In the genomic region with DNA sequence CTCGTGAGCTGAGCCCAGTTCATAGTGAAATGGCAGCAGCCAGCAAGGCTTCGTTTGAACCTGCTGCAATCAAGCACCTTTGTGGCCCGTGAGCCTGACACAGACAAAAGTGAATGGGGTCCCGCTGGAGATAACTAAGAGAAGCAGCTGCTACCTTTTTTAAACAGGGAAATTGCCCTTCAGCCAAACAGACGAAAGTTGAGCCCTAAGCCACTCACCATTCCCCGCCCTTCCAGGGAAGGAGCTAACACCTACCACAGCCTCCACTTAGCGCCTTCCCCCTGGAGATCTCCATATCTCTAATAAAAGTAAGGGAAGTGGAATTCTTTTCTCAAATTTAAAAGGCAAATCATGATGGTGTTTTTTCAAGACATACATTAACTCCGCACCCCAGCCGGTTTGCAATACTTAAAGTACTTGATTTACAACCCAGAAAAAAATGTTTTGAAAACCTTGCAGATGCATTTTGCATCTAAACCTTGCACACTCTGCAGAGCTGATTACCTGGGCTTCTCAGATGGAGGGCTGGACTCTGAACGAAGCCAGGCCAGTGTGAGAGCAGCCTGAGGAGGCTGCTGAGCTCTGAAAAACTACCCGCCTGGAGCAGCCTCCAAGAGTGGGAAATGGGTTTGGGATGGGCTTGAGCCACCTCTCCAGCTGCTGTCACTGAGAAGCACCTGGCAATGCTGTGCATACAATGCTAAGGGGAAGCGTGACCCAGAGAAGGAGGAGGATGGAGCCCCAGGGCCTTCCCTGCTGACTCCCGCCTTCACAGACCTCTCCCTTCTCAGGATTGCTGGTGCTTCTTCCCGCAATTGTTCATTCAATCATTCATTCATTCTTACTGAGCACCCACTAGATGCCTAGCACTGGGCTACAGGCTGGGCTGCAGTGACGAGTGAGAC, we compare ENCODE assay signal across 16 cellular contexts. TPM values are rescaled to one million over a fixed set of nuclear protein-coding genes. Genes with fewer than 3 reads are reported as not detected.
DNase-seq lines count a peak whose midpoint lies in the region; ATAC-seq, FAIRE-seq and TF ChIP-seq lines count a peak whose summit lies in the region.
"Had no signal": no experiment of that assay in that cellular context is flagged by ENCODE, and none has a peak within 500 bp of the region (broad histone marks: within the 10 kb centered on the region; RNA-seq: fewer than 3 reads in every experiment).

No MANE protein-coding gene starts in this region.

- H3K4me3 ChIP-seq in A549 (no peak overlapping the region), kidney (ENCODE audit: low read length in 2 of 2) (no peak overlapping the region)
- H3K4me3 ChIP-seq: GM12878, suprapubic skin had no signal

- POLR2A ChIA-PET in A549 (lab: Yijun Ruan, JAX): interaction anchor here (1.0 to 1.4 kb wide), 2 partner anchors 11 to 32 kb away, joined by 4 read pairs; a partner anchor contains a TSS

- CTCF ChIA-PET in A549 (lab: Yijun Ruan, JAX): interaction anchor here (0.5 to 6.4 kb wide), 8 partner anchors 8 to 1906 kb away, joined by 3 to 52 read pairs (median 4); a partner anchor contains a TSS

- ATAC-seq in A549 (no peak), HG03354 (IDR thresholded peaks at IDR 0.05; ENCODE audit: poor library complexity, severe bottlenecking, unreplicated experiment) (no peak)
- ATAC-seq: GM12878 had no signal

- no peak overlapping the region for H3K9ac ChIP-seq in kidney (ENCODE audit: low read length in 2 of 2)

- TF ChIP-seq EP300 in A549 (IDR thresholded peaks at IDR 0.05): no peak

- H3K27ac ChIP-seq in A549: peak overlapping the region; percentile 74 to 99
- H3K27ac ChIP-seq in kidney (ENCODE audit: low read depth in 2 of 2, low read length in 2 of 2): peak overlapping the region; percentile 9 to 41
- H3K27ac ChIP-seq: suprapubic skin had no signal

- intact Hi-C loops in kidney (cut with DNase I): no loop called here

- peaks cover 95% of the 10 kb centered on the region for H3K4me1 ChIP-seq in A549
- peaks cover 20 to 22% of the 10 kb centered on the region in 2 donors for H3K4me1 ChIP-seq in kidney (ENCODE audit: control insufficient read depth in 1 of 2, insufficient read depth in 1 of 2, low read depth in 1 of 2, low read length in 2 of 2)

- DNase-seq in A549 (ENCODE audit: low read depth in 1 of 2, low spot score in 1 of 2) (no peak), ELF-1 (ENCODE audit: low read depth, low spot score) (peak; percentile 82), NCI-H345 (lab: John Stamatoyannopoulos, UW) (peak; percentile 60), kidney (no peak), GM12892 (ENCODE audit: insufficient read length) (no peak), iPS-NIHi7 (ENCODE audit: extremely low spot score) (no peak), dermis blood vessel endothelial cell (no peak)
- DNase-seq: caudate nucleus, EL, Karpas-422, NCI-H226, RPMI8226 had no signal

- no peak for TF ChIP-seq RAD21 in A549 (conservative IDR thresholded peaks at IDR 0.05 in 1 of 2, IDR thresholded peaks at IDR 0.05 in 1 of 2)

- H3K36me3 ChIP-seq in kidney (ENCODE audit: control insufficient read depth in 1 of 2, insufficient read depth in 2 of 2, low read length in 2 of 2): no peaks in the 10 kb centered on the region
- H3K36me3 ChIP-seq: suprapubic skin had no signal

- FAIRE-seq in A549 (lab: Jason Lieb, UNC) (no peak), kidney (lab: Jason Lieb, UNC) (no peak), GM12892 (lab: Jason Lieb, UNC) (no peak)
- FAIRE-seq: GM12878, islet of Langerhans had no signal

- TF ChIP-seq CTCF in A549 (IDR thresholded peaks at IDR 0.05) (no peak), kidney (IDR thresholded peaks at IDR 0.05; ENCODE audit: borderline replicate concordance, extremely low read depth, insufficient read depth) (no peak)

- TF ChIP-seq POLR2A in A549 (IDR thresholded peaks at IDR 0.05; ENCODE audit: low read length): no peak
- TF ChIP-seq POLR2A in GM12892 (IDR thresholded peaks at IDR 0.05; ENCODE audit: low read depth, low read length): no peak

- H3K9me3 ChIP-seq in A549 (no peaks in the 10 kb centered on the region), kidney (ENCODE audit: control insufficient read depth in 1 of 2, low read length in 2 of 2) (no peaks in the 10 kb centered on the region)
- H3K9me3 ChIP-seq: suprapubic skin had no signal

- peak overlapping the region; percentile 13; the same call in 2 of the 3 replicates for H3K4me2 ChIP-seq in A549

- 75% methylated on average over 15 of the region's 15 CpGs for WGBS in A549 (ENCODE audit: missing lambda C conversion rate)

TF ChIP-seq in A549, 52 proteins besides CTCF, POLR2A, EP300 and RAD21:
- TF ChIP-seq HOXA7 (CRISPR knock-in tag; IDR thresholded peaks at IDR 0.05) (no peak), KDM5A (IDR thresholded peaks at IDR 0.05) (no peak), HOXB13 (CRISPR knock-in tag; IDR thresholded peaks at IDR 0.05; ENCODE audit: low read depth) (no peak), BHLHE40 (IDR thresholded peaks at IDR 0.05; ENCODE audit: low read depth, low read length) (no peak)
- TF ChIP-seq, protein P1, sequence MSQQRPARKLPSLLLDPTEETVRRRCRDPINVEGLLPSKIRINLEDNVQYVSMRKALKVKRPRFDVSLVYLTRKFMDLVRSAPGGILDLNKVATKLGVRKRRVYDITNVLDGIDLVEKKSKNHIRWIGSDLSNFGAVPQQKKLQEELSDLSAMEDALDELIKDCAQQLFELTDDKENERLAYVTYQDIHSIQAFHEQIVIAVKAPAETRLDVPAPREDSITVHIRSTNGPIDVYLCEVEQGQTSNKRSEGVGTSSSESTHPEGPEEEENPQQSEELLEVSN (IDR thresholded peaks at IDR 0.05; ENCODE audit: borderline replicate concordance, low read depth): no peak

RNA-seq across cellular contexts. Expression of a gene that starts 10.0 kb away (rescaled TPM):
- 22.3 and 25.4 TPM in 2 replicates for polyA plus RNA-seq in A549 (2011; rRNA removed)
- 10.1 and 12.6 TPM in 2 replicates for polyA plus RNA-seq in A549 (2012; cell fraction: cytosol; rRNA removed)
- 15.0 and 19.7 TPM in 2 replicates for polyA plus RNA-seq in A549 (2012; cell fraction: nucleus; rRNA removed)
- polyA plus RNA-seq in A549 (2017; fragmentation: RNase III; extraction: RNeasy Plus Mini Kit Qiagen cat#74134 plus additional on column Dnase treatment): 18.1 to 23.5 TPM (median 20.8 TPM) in 3 replicates
- 36.7 and 38.4 TPM in 2 replicates for polyA minus RNA-seq in A549 (2011; rRNA and poly(A)+ RNA removed)
- total RNA-seq in kidney: 28.8 TPM
- 2.9 TPM for polyA plus RNA-seq in kidney (ENCODE audit: insufficient read depth, low read depth, low replicate concordance)
- polyA plus RNA-seq in GM12892 (2012; ENCODE audit: missing spikeins): not detected
- total RNA-seq in dermis blood vessel endothelial cell: 73.9 and 158 TPM in 2 replicates

Comparison
In these comparisons a context has a peak if more than half of its experiments do, and no peak if none do; other contexts are left out.
1. DNase-seq: peak in ELF-1 (single experiment) and NCI-H345 (single experiment); none in A549 (0 of 2), kidney (single experiment), GM12892 (single experiment), iPS-NIHi7 (single experiment) and dermis blood vessel endothelial cell (single experiment).